In genomic region chr7:47368190-47368812, GRCh38 we compare ENCODE assay signal across 13 cellular contexts.
DNase-seq lines count a peak whose midpoint lies in the region; ATAC-seq, FAIRE-seq and TF ChIP-seq lines count a peak whose summit lies in the region.
"Had no signal": no experiment of that assay in that cellular context is flagged by ENCODE, and none has a peak within 500 bp of the region (broad histone marks: within the 10 kb centered on the region; RNA-seq: fewer than 3 reads in every experiment).

No MANE protein-coding gene starts in this region.

- CTCF ChIA-PET in HepG2 (lab: Yijun Ruan, JAX; ENCODE audit: low intra/inter-chr PET ratio, low total read pairs) = no interaction called here
- CTCF ChIA-PET in activated naive CD4-positive, alpha-beta T cell treated with anti-CD3 and anti-CD28 coated beads for 36 hours (lab: Charles Lee) = no interaction called here

- peaks cover 23% of the 10 kb centered on the region for H3K4me1 Mint-ChIP-seq in neural progenitor cell
- H3K4me1 Mint-ChIP-seq in activated naive CD4-positive, alpha-beta T cell treated with anti-CD3 and anti-CD28 coated beads for 36 hours (ENCODE audit: low read depth) = no peaks in the 10 kb centered on the region
- H3K4me1 Mint-ChIP-seq: CD4-positive, CD25-positive, alpha-beta regulatory T cell had no signal

- intact Hi-C loops in HepG2 (cut with micrococcal nuclease; ENCODE audit: unreplicated experiment) (no loop called here), right lobe of liver (cut with DNase I) (no loop called here)
- intact Hi-C loops in activated naive CD4-positive, alpha-beta T cell treated with anti-CD3 and anti-CD28 coated beads for 36 hours (cut with micrococcal nuclease) = no loop called here

- no peak for FAIRE-seq in HepG2 (lab: Jason Lieb, UNC)

- H2AFZ ChIP-seq in HepG2 (ENCODE audit: low read length) = no peak overlapping the region
- no peak overlapping the region for H2AFZ ChIP-seq in neural progenitor cell (replicated peaks)

- H3K27me3 ChIP-seq in HepG2 (ENCODE audit: control insufficient read depth in 1 of 2, insufficient read depth in 2 of 2, low read length in 2 of 2) = no peaks in the 10 kb centered on the region
- H3K27me3 ChIP-seq in right lobe of liver = no peaks in the 10 kb centered on the region
- no peaks in the 10 kb centered on the region for H3K27me3 ChIP-seq in neural progenitor cell
- H3K27me3 ChIP-seq: BLaER1 treated with 17β-estradiol and CSF1 and Interleukin-3, amounts not matched to agents 10 nM and 100 nM had no signal

- no TSS peak for BruUV-seq in HepG2 (replicated peaks; lab: Mats Ljungman, UMichigan)

- ATAC-seq in HepG2 = no peak
- no peak for ATAC-seq in right lobe of liver
- ATAC-seq: HCT116 had no signal

- H3K4me1 ChIP-seq in HepG2 (ENCODE audit: insufficient read depth, low read length) (no peaks in the 10 kb centered on the region), right lobe of liver (peaks cover 0 to 17% (median 4%) of the 10 kb centered on the region in 4 donors), neural progenitor cell (no peaks in the 10 kb centered on the region)

- no peaks in the 10 kb centered on the region for H3F3A ChIP-seq in neural progenitor cell (ENCODE audit: low read depth)

- POLR2A ChIA-PET in HepG2 (lab: Yijun Ruan, JAX) = no interaction called here

- no peaks in the 10 kb centered on the region for H3K9me3 ChIP-seq in HepG2 (ENCODE audit: low read length)
- H3K9me3 ChIP-seq in right lobe of liver = no peaks in the 10 kb centered on the region
- H3K9me3 ChIP-seq in neural progenitor cell (ENCODE audit: low read depth) = no peaks in the 10 kb centered on the region

- DNase-seq in HepG2 (ENCODE audit: low spot score) (no peak), right lobe of liver (no peak), NCI-H69 (lab: John Stamatoyannopoulos, UW) (peak; percentile 67), neural progenitor cell (ENCODE audit: low spot score) (no peak), activated T-cell treated with anti-CD3 and anti-CD28 coated beads for 4 hours (no peak), NK-92 (lab: John Stamatoyannopoulos, UW; ENCODE audit: unreplicated experiment) (no peak)
- no peak for DNase-seq in activated naive CD4-positive, alpha-beta T cell treated with anti-CD3 and anti-CD28 coated beads for 36 hours
- DNase-seq: ACHN; Calu3; CD4-positive, CD25-positive, alpha-beta regulatory T cell; DMS 273 treated with DMSO at 0.1 percent for 48 hours had no signal

- H3K4me3 Mint-ChIP-seq in neural progenitor cell = no peak overlapping the region
- H3K4me3 Mint-ChIP-seq in activated naive CD4-positive, alpha-beta T cell treated with anti-CD3 and anti-CD28 coated beads for 36 hours = no peak overlapping the region
- H3K4me3 Mint-ChIP-seq: CD4-positive, CD25-positive, alpha-beta regulatory T cell had no signal

- 100% methylated on average over 9 of the region's 18 CpGs for WGBS in HepG2 (ENCODE audit: low lambda C conversion rate)
- 100% methylated on average over 2 of the region's 18 CpGs for WGBS in right lobe of liver (ENCODE audit: insufficient coverage, low coverage, low lambda C conversion rate, missing lambda C conversion rate)

- in situ Hi-C loops in HepG2 (cut with HindIII; ENCODE audit: extremely low pct_ligation_motif_present, low pct_unique_long_range_greater_than_20kb) = no loop called here

- no peak for TF ChIP-seq RAD21 in HepG2 (CRISPR knock-in tag; IDR thresholded peaks at IDR 0.05)

- H3K79me2 ChIP-seq in HepG2 (ENCODE audit: insufficient read depth, low read length) = peaks cover 11% of the 10 kb centered on the region
- no peaks in the 10 kb centered on the region for H3K79me2 ChIP-seq in neural progenitor cell (ENCODE audit: low read depth)

- H3K4me3 ChIP-seq in HepG2 (replicated peaks in 1 of 3; ENCODE audit: insufficient read depth in 1 of 3, low read depth in 2 of 3, low read length in 3 of 3) = no peak overlapping the region
- H3K4me3 ChIP-seq in right lobe of liver = no peak overlapping the region
- H3K4me3 ChIP-seq in neural progenitor cell = no peak overlapping the region
- H3K4me3 ChIP-seq: BLaER1 treated with 17β-estradiol and CSF1 and Interleukin-3, amounts not matched to agents 10 nM and 100 nM had no signal

- TF ChIP-seq EP300 in HepG2 (IDR thresholded peaks at IDR 0.05; ENCODE audit: low read depth in 2 of 2, low read length in 2 of 2) = no peak
- no peak for TF ChIP-seq EP300 in HepG2 (CRISPR knock-in tag; IDR thresholded peaks at IDR 0.05; ENCODE audit: borderline replicate concordance)

- peaks cover 8% of the 10 kb centered on the region for H3K36me3 Mint-ChIP-seq in neural progenitor cell
- no peaks in the 10 kb centered on the region for H3K36me3 Mint-ChIP-seq in activated naive CD4-positive, alpha-beta T cell treated with anti-CD3 and anti-CD28 coated beads for 36 hours (ENCODE audit: low read depth)
- H3K36me3 Mint-ChIP-seq: CD4-positive, CD25-positive, alpha-beta regulatory T cell had no signal

- H3K27ac Mint-ChIP-seq in neural progenitor cell = peak overlapping the region; percentile 19
- H3K27ac Mint-ChIP-seq in activated naive CD4-positive, alpha-beta T cell treated with anti-CD3 and anti-CD28 coated beads for 36 hours = no peak overlapping the region
- H3K27ac Mint-ChIP-seq: CD4-positive, CD25-positive, alpha-beta regulatory T cell had no signal

- H3K27me3 Mint-ChIP-seq in neural progenitor cell (ENCODE audit: insufficient read depth, low read depth) = peaks cover 5% of the 10 kb centered on the region
- H3K27me3 Mint-ChIP-seq in activated naive CD4-positive, alpha-beta T cell treated with anti-CD3 and anti-CD28 coated beads for 36 hours (ENCODE audit: low read depth) = no peaks in the 10 kb centered on the region

- H3K36me3 ChIP-seq in HepG2 (replicated peaks in 1 of 2; ENCODE audit: control insufficient read depth in 1 of 2, insufficient read depth in 2 of 2, low read length in 2 of 2) (peaks cover 44 to 73% of the 10 kb centered on the region in 2 experiments), right lobe of liver (peaks cover 2 to 30% (median 16%) of the 10 kb centered on the region in 4 donors), neural progenitor cell (no peaks in the 10 kb centered on the region)

- TF ChIP-seq POLR2A in HepG2 (IDR thresholded peaks at IDR 0.05; ENCODE audit: insufficient read depth in 1 of 2, low read depth in 2 of 2, low read length in 2 of 2) (no peak), right lobe of liver (IDR thresholded peaks at IDR 0.05) (no peak)

- H3K4me2 ChIP-seq in HepG2 (ENCODE audit: low read depth, low read length) (no peak overlapping the region), neural progenitor cell (no peak overlapping the region)
- H3K4me2 ChIP-seq: BLaER1 treated with 17β-estradiol and CSF1 and Interleukin-3, amounts not matched to agents 10 nM and 100 nM had no signal

- TF ChIP-seq CTCF in HepG2 (CRISPR knock-in tag; IDR thresholded peaks at IDR 0.05) (no peak), right lobe of liver (IDR thresholded peaks at IDR 0.05) (no peak), neural progenitor cell (IDR thresholded peaks at IDR 0.05) (no peak)

- H3K27ac ChIP-seq in HepG2 (ENCODE audit: extremely low read length, insufficient read depth, low read length) = no peak overlapping the region
- H3K27ac ChIP-seq in right lobe of liver = no peak overlapping the region
- H3K27ac ChIP-seq in neural progenitor cell = no peak overlapping the region
- H3K27ac ChIP-seq: BLaER1 treated with 17β-estradiol and CSF1 and Interleukin-3, amounts not matched to agents 10 nM and 100 nM had no signal

- H4K20me1 ChIP-seq in HepG2 (ENCODE audit: insufficient read depth, low read length) (peaks cover 59% of the 10 kb centered on the region), neural progenitor cell (ENCODE audit: low read depth) (no peaks in the 10 kb centered on the region)

- no peaks in the 10 kb centered on the region for H3K9me3 Mint-ChIP-seq in neural progenitor cell
- H3K9me3 Mint-ChIP-seq in activated naive CD4-positive, alpha-beta T cell treated with anti-CD3 and anti-CD28 coated beads for 36 hours = no peaks in the 10 kb centered on the region

- no peak overlapping the region for H3K9ac ChIP-seq in HepG2 (ENCODE audit: insufficient read depth, low read depth, low read length)
- no peak overlapping the region for H3K9ac ChIP-seq in neural progenitor cell
- H3K9ac ChIP-seq: BLaER1 treated with 17β-estradiol and CSF1 and Interleukin-3, amounts not matched to agents 10 nM and 100 nM had no signal

TF ChIP-seq in HepG2, 621 proteins besides CTCF, POLR2A, EP300 and RAD21 (continues in another document):
- TF ChIP-seq MEF2D (CRISPR knock-in tag; IDR thresholded peaks at IDR 0.05) (no peak), RXRB (CRISPR knock-in tag; IDR thresholded peaks at IDR 0.05; ENCODE audit: borderline replicate concordance) (no peak), STAG1 (CRISPR knock-in tag; IDR thresholded peaks at IDR 0.05) (no peak), ZNF263 (CRISPR knock-in tag; IDR thresholded peaks at IDR 0.05) (peak; percentile 78), ZBTB25 (CRISPR knock-in tag; IDR thresholded peaks at IDR 0.05) (no peak), ZNF639 (CRISPR knock-in tag; conservative IDR thresholded peaks at IDR 0.05) (no peak), ESRRA (CRISPR knock-in tag; IDR thresholded peaks at IDR 0.05; ENCODE audit: low read depth) (no peak), ARNTL (CRISPR knock-in tag; IDR thresholded peaks at IDR 0.05) (no peak), SETDB1 (CRISPR knock-in tag; IDR thresholded peaks at IDR 0.05; ENCODE audit: borderline replicate concordance) (no peak)
